In genomic region chr7:108463613-108464012, GRCh38 we compare ENCODE assay signal across 17 cellular contexts. TPM values are rescaled to one million over a fixed set of nuclear protein-coding genes. Genes with fewer than 3 reads are reported as not detected.
A peak's percentile ranks its signal among the peaks of the same experiment; 100 is the strongest.
DNase-seq lines count a peak whose midpoint lies in the region; ATAC-seq, FAIRE-seq and TF ChIP-seq lines count a peak whose summit lies in the region.
"Had no signal": no experiment of that assay in that cellular context is flagged by ENCODE, and none has a peak within 500 bp of the region (broad histone marks: within the 10 kb centered on the region; RNA-seq: fewer than 3 reads in every experiment).

No MANE protein-coding gene starts in this region.

- H3K27me3 Mint-ChIP-seq in activated T-cell treated with anti-CD3 and anti-CD28 coated beads, Interleukin-2, amount 50 U/mL, for 4 hours (ENCODE audit: low read depth), result peaks cover 11% of the 10 kb centered on the region
- peaks cover 19% of the 10 kb centered on the region for H3K27me3 Mint-ChIP-seq in activated CD8-positive, alpha-beta T cell treated with anti-CD3 and anti-CD28 coated beads, Interleukin-2, amount 10 ng/mL, durations not matched to agents 7 days and 5 days (ENCODE audit: low read depth)

- no peak overlapping the region for H3K27ac ChIP-seq in esophagus squamous epithelium
- H3K27ac ChIP-seq: PC-9, SJSA1 had no signal

- no peaks in the 10 kb centered on the region for H3K36me3 ChIP-seq in esophagus squamous epithelium
- H3K36me3 ChIP-seq: HAP-1, SJSA1 had no signal

- DNase-seq in activated T-cell treated with anti-CD3 and anti-CD28 coated beads, Interleukin-2, amount 50 U/mL, for 4 hours, result peak; percentile 12
- DNase-seq in activated T-cell treated with anti-CD3 and anti-CD28 coated beads for 4 hours, result no peak
- no peak for DNase-seq in GM12891 (ENCODE audit: insufficient read length, low spot score)
- DNase-seq in activated CD8-positive, alpha-beta T cell treated with anti-CD3 and anti-CD28 coated beads, Interleukin-2, amount 10 ng/mL, durations not matched to agents 7 days and 5 days, result peak; percentile 51
- DNase-seq in left kidney (ENCODE audit: low read depth, low spot score), result peak; percentile 24
- no peak for DNase-seq in NCI-H446 treated with DMSO at 0.1 percent for 48 hours (lab: John Stamatoyannopoulos, UW)
- no peak for DNase-seq in esophagus squamous epithelium (lab: John Stamatoyannopoulos, UW)
- DNase-seq: C1 segment of cervical spinal cord, DMS153, NCI-H1436, NCI-H2029 treated with DMSO at 0.1 percent for 48 hours, NCI-H2171 treated with DMSO at 0.1 percent for 48 hours, NCI-H774, PC-9 had no signal

- no peak for TF ChIP-seq CTCF in esophagus squamous epithelium (IDR thresholded peaks at IDR 0.05)

- POLR2A ChIA-PET in activated CD8-positive, alpha-beta T cell treated with anti-CD3 and anti-CD28 coated beads, Interleukin-2, amount 10 ng/mL, durations not matched to agents 7 days and 5 days (lab: Charles Lee), result interaction anchor here (0.6 kb wide), 1 partner anchor 460 kb away, joined by 3 read pairs; no protein-coding TSS in a partner anchor

- no peaks in the 10 kb centered on the region for H3K36me3 Mint-ChIP-seq in activated T-cell treated with anti-CD3 and anti-CD28 coated beads, Interleukin-2, amount 50 U/mL, for 4 hours (ENCODE audit: insufficient read depth)
- H3K36me3 Mint-ChIP-seq in activated CD8-positive, alpha-beta T cell treated with anti-CD3 and anti-CD28 coated beads, Interleukin-2, amount 10 ng/mL, durations not matched to agents 7 days and 5 days (ENCODE audit: low read depth), result no peaks in the 10 kb centered on the region

- H3K4me3 Mint-ChIP-seq in activated T-cell treated with anti-CD3 and anti-CD28 coated beads, Interleukin-2, amount 50 U/mL, for 4 hours, result no peak overlapping the region
- H3K4me3 Mint-ChIP-seq in activated CD8-positive, alpha-beta T cell treated with anti-CD3 and anti-CD28 coated beads, Interleukin-2, amount 10 ng/mL, durations not matched to agents 7 days and 5 days, result no peak overlapping the region

- H3K4me1 Mint-ChIP-seq in activated T-cell treated with anti-CD3 and anti-CD28 coated beads, Interleukin-2, amount 50 U/mL, for 4 hours (ENCODE audit: low read depth), result peaks cover 29% of the 10 kb centered on the region
- peaks cover 21% of the 10 kb centered on the region for H3K4me1 Mint-ChIP-seq in activated CD8-positive, alpha-beta T cell treated with anti-CD3 and anti-CD28 coated beads, Interleukin-2, amount 10 ng/mL, durations not matched to agents 7 days and 5 days (ENCODE audit: low read depth)

- H3K27me3 ChIP-seq in esophagus squamous epithelium, result peaks cover 0 to 15% (median 0%) of the 10 kb centered on the region in 4 donors

- H3K4me3 ChIP-seq in esophagus squamous epithelium, result no peak overlapping the region
- H3K4me3 ChIP-seq: HAP-1, PC-9, SJSA1 had no signal

- intact Hi-C loops in esophagus squamous epithelium (cut with DNase I), result loop anchor here (10.0 kb wide), 1 partner anchor 279 kb away; no protein-coding TSS in a partner anchor

- peak; percentile 48 to 58 for ATAC-seq in activated T-cell treated with anti-CD3 and anti-CD28 coated beads, Interleukin-2, amount 50 U/mL, for 4 hours
- ATAC-seq in activated CD8-positive, alpha-beta T cell treated with anti-CD3 and anti-CD28 coated beads, Interleukin-2, amount 10 ng/mL, durations not matched to agents 7 days and 5 days, result peak; percentile 68
- ATAC-seq in GM21786 (IDR thresholded peaks at IDR 0.05; ENCODE audit: unreplicated experiment), result no peak

- TF ChIP-seq POLR2A in GM12891 (IDR thresholded peaks at IDR 0.05; ENCODE audit: low read depth, low read length) (no peak), esophagus squamous epithelium (IDR thresholded peaks at IDR 0.05) (no peak)

- WGBS in esophagus squamous epithelium, 2 donors, result 30 to 63% methylated on average over 2 of the region's 2 CpGs

- no peaks in the 10 kb centered on the region for H3K9me3 Mint-ChIP-seq in activated T-cell treated with anti-CD3 and anti-CD28 coated beads, Interleukin-2, amount 50 U/mL, for 4 hours
- H3K9me3 Mint-ChIP-seq in activated CD8-positive, alpha-beta T cell treated with anti-CD3 and anti-CD28 coated beads, Interleukin-2, amount 10 ng/mL, durations not matched to agents 7 days and 5 days (ENCODE audit: insufficient read depth), result no peaks in the 10 kb centered on the region

- no peaks in the 10 kb centered on the region for H3K4me1 ChIP-seq in esophagus squamous epithelium
- H3K4me1 ChIP-seq: HAP-1, SJSA1 had no signal

- FAIRE-seq in GM12891 (lab: Jason Lieb, UNC), result peak; percentile 31

- no peaks in the 10 kb centered on the region for H3K9me3 ChIP-seq in esophagus squamous epithelium
- H3K9me3 ChIP-seq: HAP-1, SJSA1 had no signal

- CTCF ChIA-PET in activated CD8-positive, alpha-beta T cell treated with anti-CD3 and anti-CD28 coated beads, Interleukin-2, amount 10 ng/mL, durations not matched to agents 7 days and 5 days (lab: Charles Lee), result interaction anchor here (1.7 to 2.4 kb wide), 2 partner anchors 10 to 34 kb away, joined by 7 to 11 read pairs; no protein-coding TSS in a partner anchor

- no peak overlapping the region for H3K27ac Mint-ChIP-seq in activated CD8-positive, alpha-beta T cell treated with anti-CD3 and anti-CD28 coated beads, Interleukin-2, amount 10 ng/mL, durations not matched to agents 7 days and 5 days

TF ChIP-seq in GM12891, 5 proteins besides CTCF, POLR2A, EP300 and RAD21:
- TF ChIP-seq PAX5 (IDR thresholded peaks at IDR 0.05; ENCODE audit: insufficient read depth, low read length, severe bottlenecking), result no peak

RNA-seq across cellular contexts. Expression of gene NRCAM, which starts 7.4 kb away (rescaled TPM):
- under 1 TPM; 0.53 to 0.73 (median 0.69) TPM for total RNA-seq in activated T-cell treated with anti-CD3 and anti-CD28 coated beads, Interleukin-2, amount 50 U/mL, for 4 hours
- 1.7 TPM for polyA plus RNA-seq in GM12891 (2012; ENCODE audit: low read depth, missing spikeins)
- total RNA-seq in activated CD8-positive, alpha-beta T cell treated with anti-CD3 and anti-CD28 coated beads, Interleukin-2, amount 10 ng/mL, durations not matched to agents 7 days and 5 days, result under 1 TPM; 0.05 to 0.47 TPM
- total RNA-seq in esophagus squamous epithelium, result 1 to 10 TPM in 3 of 4 donors, not detected in 1; 1.5 to 9.8 (median 6.3) TPM
- total RNA-seq: SJSA1 had no signal

Comparison
In these comparisons a context has a peak if more than half of its experiments do, and no peak if none do; other contexts are left out.
1. DNase-seq: peak in activated T-cell treated with anti-CD3 and anti-CD28 coated beads, Interleukin-2, amount 50 U/mL, for 4 hours (single experiment), activated CD8-positive, alpha-beta T cell treated with anti-CD3 and anti-CD28 coated beads, Interleukin-2, amount 10 ng/mL, durations not matched to agents 7 days and 5 days (single experiment) and left kidney (single experiment); none in activated T-cell treated with anti-CD3 and anti-CD28 coated beads for 4 hours (single experiment), GM12891 (single experiment), NCI-H446 treated with DMSO at 0.1 percent for 48 hours (single experiment) and esophagus squamous epithelium (single experiment).